28 cellular contexts compared by ENCODE assay signal in the genomic region with DNA sequence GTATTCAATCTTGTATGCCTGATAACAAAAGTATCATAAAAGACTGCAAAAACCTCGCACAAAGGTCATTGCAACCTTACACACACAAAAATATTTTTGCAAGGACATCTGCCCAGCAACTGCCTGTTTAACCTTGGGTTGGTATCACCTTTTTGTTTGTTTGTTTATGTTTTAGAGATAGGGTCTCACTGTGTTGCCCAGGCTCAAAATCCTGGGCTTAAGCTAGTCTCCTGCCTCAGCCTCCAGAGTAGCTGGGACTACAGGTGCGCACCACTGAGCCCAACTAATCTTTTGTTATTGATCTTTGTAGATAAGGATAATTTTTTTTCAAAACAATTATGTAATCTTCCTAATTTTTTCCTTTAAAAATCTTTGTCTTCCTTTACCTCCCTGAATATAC. TPM values are rescaled to one million over a fixed set of nuclear protein-coding genes. Genes with fewer than 3 reads are reported as not detected.
A peak's percentile ranks its signal among the peaks of the same experiment; 100 is the strongest.
DNase-seq lines count a peak whose midpoint lies in the region; ATAC-seq, FAIRE-seq and TF ChIP-seq lines count a peak whose summit lies in the region.
"Had no signal": no experiment of that assay in that cellular context is flagged by ENCODE, and none has a peak within 500 bp of the region (broad histone marks: within the 10 kb centered on the region; RNA-seq: fewer than 3 reads in every experiment).

No MANE protein-coding gene starts in this region.

- H3K14ac ChIP-seq in mesenchymal stem cell (ENCODE audit: low read length in 2 of 2): no peak overlapping the region

- intact Hi-C loops in HepG2 (cut with micrococcal nuclease; ENCODE audit: unreplicated experiment): no loop called here
- intact Hi-C loops in right lobe of liver (cut with DNase I): no loop called here

- no peak overlapping the region for H2AK5ac ChIP-seq in mesenchymal stem cell (ENCODE audit: low read length, severe bottlenecking)

- H2BK15ac ChIP-seq in mesenchymal stem cell (ENCODE audit: low read depth, poor library complexity, severe bottlenecking): no peak overlapping the region

- peaks cover 3 to 23% (median 13%) of the 10 kb centered on the region in 5 donors for H3K27me3 Mint-ChIP-seq in naive thymus-derived CD8-positive, alpha-beta T cell
- H3K27me3 Mint-ChIP-seq: CD4-positive, alpha-beta T cell had no signal

- no peaks in the 10 kb centered on the region for H3K79me1 ChIP-seq in mesenchymal stem cell (replicated peaks; ENCODE audit: low read length, poor library complexity, severe bottlenecking)

- no TSS peak for BruUV-seq in HepG2 (replicated peaks; lab: Mats Ljungman, UMichigan)

- ATAC-seq in HepG2 (no peak), right lobe of liver (no peak), GM18519 (IDR thresholded peaks at IDR 0.05; ENCODE audit: low FRiP score, unreplicated experiment) (no peak), HG03571 (IDR thresholded peaks at IDR 0.05; ENCODE audit: unreplicated experiment) (no peak)
- ATAC-seq in naive thymus-derived CD8-positive, alpha-beta T cell: no peak

- H3K36me3 Mint-ChIP-seq in naive thymus-derived CD8-positive, alpha-beta T cell: peaks cover 0 to 8% (median 5%) of the 10 kb centered on the region in 3 donors
- H3K36me3 Mint-ChIP-seq: CD14-positive monocyte had no signal

- no peak overlapping the region for H2BK5ac ChIP-seq in mesenchymal stem cell (ENCODE audit: low read depth, low read length, poor library complexity, severe bottlenecking)

- H3K4me2 ChIP-seq in HepG2 (ENCODE audit: low read depth, low read length): no peak overlapping the region
- H3K4me2 ChIP-seq in mesenchymal stem cell (ENCODE audit: low read length, poor library complexity, severe bottlenecking): no peak overlapping the region
- H3K4me2 ChIP-seq: BLaER1 treated with 17β-estradiol and CSF1 and Interleukin-3, amounts not matched to agents 10 nM and 100 nM had no signal

- no peaks in the 10 kb centered on the region for H3K36me3 ChIP-seq in HepG2 (replicated peaks in 1 of 2; ENCODE audit: control insufficient read depth in 1 of 2, insufficient read depth in 2 of 2, low read length in 2 of 2)
- no peaks in the 10 kb centered on the region for H3K36me3 ChIP-seq in right lobe of liver
- H3K36me3 ChIP-seq in mesenchymal stem cell (ENCODE audit: control insufficient read depth in 1 of 2, insufficient read depth in 2 of 2, low read depth in 1 of 2, low read length in 2 of 2): no peaks in the 10 kb centered on the region
- H3K36me3 ChIP-seq: BE2C; BLaER1 treated with 17β-estradiol and CSF1 and Interleukin-3, amounts not matched to agents 10 nM and 100 nM had no signal

- H3K27me3 ChIP-seq in HepG2 (ENCODE audit: control insufficient read depth in 1 of 2, insufficient read depth in 2 of 2, low read length in 2 of 2) (0 out of 5 replicates have a peak, but pooled peaks cover 0 to 1% of the 10 kb centered on the region in 2 experiments), right lobe of liver (no peaks in the 10 kb centered on the region), mesenchymal stem cell (ENCODE audit: control insufficient read depth in 1 of 2, insufficient read depth in 1 of 2, low read length in 2 of 2) (no peaks in the 10 kb centered on the region)
- H3K27me3 ChIP-seq: BE2C; BLaER1 treated with 17β-estradiol and CSF1 and Interleukin-3, amounts not matched to agents 10 nM and 100 nM had no signal

- no peaks in the 10 kb centered on the region for H4K20me1 ChIP-seq in HepG2 (ENCODE audit: insufficient read depth, low read length)
- H4K20me1 ChIP-seq: BLaER1 treated with 17β-estradiol and CSF1 and Interleukin-3, amounts not matched to agents 10 nM and 100 nM had no signal

- H4K8ac ChIP-seq in mesenchymal stem cell (ENCODE audit: low read length): no peak overlapping the region

- H3K4me1 ChIP-seq in HepG2 (ENCODE audit: insufficient read depth, low read length) (peaks cover 11% of the 10 kb centered on the region), right lobe of liver (no peaks in the 10 kb centered on the region), mesenchymal stem cell (ENCODE audit: control insufficient read depth, insufficient read depth, low read depth, low read length) (no peaks in the 10 kb centered on the region)

- FAIRE-seq in HepG2 (lab: Jason Lieb, UNC): no peak
- FAIRE-seq: A204.1, GM12891, GM18507, GM19239, H1 had no signal

- TF ChIP-seq EP300 in HepG2 (IDR thresholded peaks at IDR 0.05; ENCODE audit: low read depth in 2 of 2, low read length in 2 of 2): no peak
- TF ChIP-seq EP300 in HepG2 (CRISPR knock-in tag; IDR thresholded peaks at IDR 0.05; ENCODE audit: borderline replicate concordance): no peak

- no peaks in the 10 kb centered on the region for H3K79me2 ChIP-seq in HepG2 (ENCODE audit: insufficient read depth, low read length)

- H3K18ac ChIP-seq in mesenchymal stem cell (ENCODE audit: low read depth in 1 of 2, low read length in 2 of 2): no peak overlapping the region

- TF ChIP-seq CTCF in HepG2 (CRISPR knock-in tag; IDR thresholded peaks at IDR 0.05) (no peak), right lobe of liver (IDR thresholded peaks at IDR 0.05) (no peak)

- no peak overlapping the region for H2BK12ac ChIP-seq in mesenchymal stem cell (ENCODE audit: low read length in 2 of 2)

- in situ Hi-C loops in HepG2 (cut with HindIII; ENCODE audit: extremely low pct_ligation_motif_present, low pct_unique_long_range_greater_than_20kb): no loop called here

- H4K91ac ChIP-seq in mesenchymal stem cell (ENCODE audit: low read length): no peak overlapping the region

- H3K4me3 Mint-ChIP-seq in naive thymus-derived CD8-positive, alpha-beta T cell: no peak overlapping the region
- H3K4me3 Mint-ChIP-seq: CD14-positive monocyte; CD4-positive, alpha-beta T cell; CD8-positive, alpha-beta memory T cell had no signal

- CTCF ChIA-PET in HepG2 (lab: Yijun Ruan, JAX; ENCODE audit: low intra/inter-chr PET ratio, low total read pairs): no interaction called here

- POLR2A ChIA-PET in HepG2 (lab: Yijun Ruan, JAX): no interaction called here
- POLR2A ChIA-PET in naive thymus-derived CD8-positive, alpha-beta T cell (lab: Charles Lee): no interaction called here

- H2AFZ ChIP-seq in HepG2 (ENCODE audit: low read length) (no peak overlapping the region), mesenchymal stem cell (ENCODE audit: low read depth, low read length) (no peak overlapping the region)
- H2AFZ ChIP-seq: GM23248 had no signal

- peaks cover 13 to 22% (median 20%) of the 10 kb centered on the region in 4 donors for H3K4me1 Mint-ChIP-seq in naive thymus-derived CD8-positive, alpha-beta T cell
- H3K4me1 Mint-ChIP-seq: CD14-positive monocyte had no signal

- TF ChIP-seq POLR2A in HepG2 (IDR thresholded peaks at IDR 0.05; ENCODE audit: insufficient read depth in 1 of 2, low read depth in 2 of 2, low read length in 2 of 2) (no peak), right lobe of liver (IDR thresholded peaks at IDR 0.05) (no peak)

- no peak overlapping the region for H2BK120ac ChIP-seq in mesenchymal stem cell (ENCODE audit: low read depth, low read length)

- no peak overlapping the region for H3K23ac ChIP-seq in mesenchymal stem cell (ENCODE audit: low read length in 2 of 2)

- WGBS in HepG2 (ENCODE audit: low lambda C conversion rate): 53% methylated on average over 2 of the region's 2 CpGs
- WGBS in right lobe of liver (ENCODE audit: insufficient coverage, low coverage, low lambda C conversion rate, missing lambda C conversion rate): 88% methylated on average over 2 of the region's 2 CpGs
- no CpG with 5 or more reads among the region's 2 CpGs for WGBS in mesenchymal stem cell

- H3K27ac ChIP-seq in HepG2 (ENCODE audit: extremely low read length, insufficient read depth, low read length) (no peak overlapping the region), right lobe of liver (no peak overlapping the region), epithelial cell of prostate (peak overlapping the region; percentile 66), mesenchymal stem cell (ENCODE audit: low read length, poor library complexity, severe bottlenecking) (no peak overlapping the region)
- H3K27ac ChIP-seq: 22Rv1; BLaER1 treated with 17β-estradiol and CSF1 and Interleukin-3, amounts not matched to agents 10 nM and 100 nM; GM23248 had no signal

- H3K4me3 ChIP-seq in HepG2 (replicated peaks in 1 of 3; ENCODE audit: insufficient read depth in 1 of 3, low read depth in 2 of 3, low read length in 3 of 3) (no peak overlapping the region), right lobe of liver (no peak overlapping the region), mesenchymal stem cell (ENCODE audit: insufficient read depth in 1 of 2, low read depth in 1 of 2, low read length in 2 of 2) (no peak overlapping the region)
- H3K4me3 ChIP-seq: BLaER1 treated with 17β-estradiol and CSF1 and Interleukin-3, amounts not matched to agents 10 nM and 100 nM; GM23248 had no signal

- H3K9ac ChIP-seq in HepG2 (ENCODE audit: insufficient read depth, low read depth, low read length) (no peak overlapping the region), mesenchymal stem cell (ENCODE audit: low read length) (peak overlapping the region; percentile 62)
- H3K9ac ChIP-seq: BLaER1 treated with 17β-estradiol and CSF1 and Interleukin-3, amounts not matched to agents 10 nM and 100 nM; GM23248 had no signal

- DNase-seq in HepG2 (ENCODE audit: low spot score) (no peak), right lobe of liver (no peak), epithelial cell of prostate (ENCODE audit: low read depth, low spot score) (no peak), mesenchymal stem cell (no peak)
- DNase-seq in activated CD4-positive, alpha-beta T cell treated with anti-CD3 and anti-CD28 coated beads for 48 hours: no peak
- no peak for DNase-seq in naive thymus-derived CD8-positive, alpha-beta T cell
- DNase-seq: AML-193; BE2C; CD4-positive, alpha-beta T cell; CD8-positive, alpha-beta memory T cell; DMS79 treated with DMSO at 0.1 percent for 48 hours; GF-D8; GM23248; H7; HCEC 1CT had no signal

- H3K9me3 Mint-ChIP-seq in naive thymus-derived CD8-positive, alpha-beta T cell: peaks cover 2 to 18% (median 12%) of the 10 kb centered on the region in 9 donors
- H3K9me3 Mint-ChIP-seq: CD4-positive, alpha-beta T cell had no signal

- H3K4ac ChIP-seq in mesenchymal stem cell (ENCODE audit: low read depth in 1 of 2, low read length in 2 of 2): no peak overlapping the region

- peak overlapping the region in 1 of 10 donors; percentile 25 for H3K27ac Mint-ChIP-seq in naive thymus-derived CD8-positive, alpha-beta T cell
- H3K27ac Mint-ChIP-seq: CD14-positive monocyte; CD4-positive, alpha-beta T cell; CD8-positive, alpha-beta memory T cell had no signal

- H3K9me3 ChIP-seq in HepG2 (ENCODE audit: low read length) (peaks cover 17% of the 10 kb centered on the region), right lobe of liver (no peaks in the 10 kb centered on the region), mesenchymal stem cell (ENCODE audit: control insufficient read depth, low read length) (peaks cover 10% of the 10 kb centered on the region)

- no peak for TF ChIP-seq RAD21 in HepG2 (CRISPR knock-in tag; IDR thresholded peaks at IDR 0.05)

RNA-seq across cellular contexts. Expression of gene SPTSSB, which starts 54.2 kb away (rescaled TPM):
- total RNA-seq in HepG2 (2016; rRNA removed; fragmentation: Illumina TruSeq; extraction: Trizol) (0.51 and 0.84 TPM in 2 replicates), right lobe of liver (1 to 10 TPM in 1 of 6 experiments, under 1 TPM in 1, not detected in 4; 0.07 to 1.4 TPM)
- total RNA-seq in HepG2 (2016; cell fraction: cytosol; rRNA removed; fragmentation: Illumina TruSeq; extraction: Trizol; ENCODE audit: low read depth): not detected in 2 replicates
- 0.25 and 0.37 TPM in 2 replicates for total RNA-seq in HepG2 (2016; cell fraction: insoluble cytoplasmic fraction; rRNA removed; fragmentation: Illumina TruSeq; extraction: Trizol)
- total RNA-seq in HepG2 (2016; cell fraction: membrane; rRNA removed; fragmentation: Illumina TruSeq; extraction: Trizol): 0.59 and 1.9 TPM in 2 replicates
- total RNA-seq in HepG2 (2016; cell fraction: nucleus; rRNA removed; fragmentation: Illumina TruSeq; extraction: Trizol): 0.28 TPM in 1 of 2 replicates, not detected in the other
- 2.4 and 4.2 TPM in 2 replicates for polyA plus RNA-seq in HepG2 (2011; rRNA removed)
- polyA plus RNA-seq in HepG2 (2011; cell fraction: cytosol; rRNA removed): 0.42 and 0.58 TPM in 2 replicates
- polyA plus RNA-seq in HepG2 (2011; cell fraction: nucleus; rRNA removed): 0.19 and 0.39 TPM in 2 replicates
- 0.05 and 0.32 TPM in 2 replicates for polyA plus RNA-seq in HepG2 (2012)
- 0.10 and 0.24 TPM in 2 replicates for polyA plus RNA-seq in HepG2 (2016; cell fraction: cytosol; fragmentation: Illumina TruSeq; extraction: Trizol; ENCODE audit: low read depth)
- polyA plus RNA-seq in HepG2 (2016; cell fraction: insoluble cytoplasmic fraction; fragmentation: Illumina TruSeq; extraction: Trizol; ENCODE audit: low read depth): 0.10 and 0.25 TPM in 2 replicates
- 0.56 and 0.58 TPM in 2 replicates for polyA plus RNA-seq in HepG2 (2016; cell fraction: membrane; fragmentation: Illumina TruSeq; extraction: Trizol; ENCODE audit: low read depth)
- 0.29 and 1.9 TPM in 2 replicates for polyA plus RNA-seq in HepG2 (2016; cell fraction: nucleus; fragmentation: Illumina TruSeq; extraction: Trizol; ENCODE audit: insufficient read depth, low read depth)
- polyA minus RNA-seq in HepG2 (2011; rRNA and poly(A)+ RNA removed; ENCODE audit: low replicate concordance): 0.12 TPM in 1 of 2 replicates, not detected in the other
- polyA minus RNA-seq in HepG2 (2011; cell fraction: cytosol; rRNA and poly(A)+ RNA removed): not detected in 2 replicates
- 2.4 and 4.0 TPM in 2 replicates for polyA minus RNA-seq in HepG2 (2011; cell fraction: nucleus; rRNA and poly(A)+ RNA removed)
- not detected for polyA plus RNA-seq in mesenchymal stem cell (2013, experiment 1 of 2)
- not detected for polyA plus RNA-seq in mesenchymal stem cell (2013, experiment 2 of 2)
- not detected for total RNA-seq in naive thymus-derived CD8-positive, alpha-beta T cell
- under 1 TPM in 2 of 3 donors, not detected in 1; 0.16 to 0.21 TPM for polyA plus RNA-seq in naive thymus-derived CD8-positive, alpha-beta T cell
- total RNA-seq: CD8-positive, alpha-beta memory T cell; Daoy; G401; GM23248 had no signal
- polyA plus RNA-seq: AG04450, CD14-positive monocyte, GM23248 had no signal
